ENCODE assay signal across 6 cellular contexts in the genomic region with DNA sequence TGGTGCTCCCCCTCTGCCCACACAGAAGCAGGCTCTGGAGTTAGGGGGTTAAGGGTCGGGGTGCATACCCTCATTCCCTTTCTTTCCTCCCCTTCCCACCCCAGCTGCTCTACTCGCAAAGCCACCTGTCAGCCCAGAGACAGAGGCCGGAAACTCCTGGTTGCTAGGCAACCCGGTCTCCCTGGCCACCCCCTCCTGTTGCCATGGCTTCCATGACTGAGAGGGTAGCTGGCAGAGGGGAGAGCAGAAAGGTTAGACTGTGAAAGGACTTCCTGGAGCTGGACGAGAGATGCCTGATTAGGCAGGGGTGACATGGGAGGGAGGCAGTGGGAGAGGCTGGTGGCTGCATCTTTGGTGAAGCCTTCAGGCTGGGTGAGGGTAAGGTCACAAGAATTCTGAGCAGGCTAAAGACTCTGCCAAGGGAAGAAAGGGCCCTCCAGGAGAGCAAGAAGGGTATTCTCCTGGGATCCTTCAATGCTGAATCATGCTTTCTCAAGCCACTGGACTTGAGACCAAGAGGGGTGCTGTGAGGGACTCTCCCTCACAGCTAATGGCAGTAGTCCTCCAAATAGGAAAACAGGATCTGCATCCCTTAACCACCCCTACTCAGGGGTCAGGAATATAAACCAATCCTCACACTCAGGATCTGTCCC. TPM values are rescaled to one million over a fixed set of nuclear protein-coding genes. Genes with fewer than 3 reads are reported as not detected.
DNase-seq lines count a peak whose midpoint lies in the region; ATAC-seq lines count a peak whose summit lies in the region.

No MANE protein-coding gene starts in this region.

- CTCF ChIA-PET in activated CD4-positive, alpha-beta T cell treated with anti-CD3 and anti-CD28 coated beads for 36 hours (lab: Charles Lee), result interaction anchor here (0.6 to 1.5 kb wide), 6 partner anchors 10 to 233 kb away, joined by 3 to 7 read pairs (median 4); no protein-coding TSS in a partner anchor

- peaks cover 29% of the 10 kb centered on the region for H3K27me3 Mint-ChIP-seq in activated CD4-positive, alpha-beta T cell treated with anti-CD3 and anti-CD28 coated beads for 36 hours

- intact Hi-C loops in activated CD4-positive, alpha-beta T cell treated with anti-CD3 and anti-CD28 coated beads for 36 hours (cut with DNase I, micrococcal nuclease), result no loop called here

- H3K9me3 Mint-ChIP-seq in activated CD4-positive, alpha-beta T cell treated with anti-CD3 and anti-CD28 coated beads for 36 hours (ENCODE audit: low read depth), result no peaks in the 10 kb centered on the region

- H3K4me3 Mint-ChIP-seq in activated CD4-positive, alpha-beta T cell treated with anti-CD3 and anti-CD28 coated beads for 36 hours, result no peak overlapping the region

- peak; percentile 32 for ATAC-seq in activated CD4-positive, alpha-beta T cell treated with anti-CD3 and anti-CD28 coated beads for 36 hours
- no peak for ATAC-seq in GM19467 (IDR thresholded peaks at IDR 0.05; ENCODE audit: unreplicated experiment)

- H3K36me3 Mint-ChIP-seq in activated CD4-positive, alpha-beta T cell treated with anti-CD3 and anti-CD28 coated beads for 36 hours (ENCODE audit: low read depth), result no peaks in the 10 kb centered on the region

- H3K4me1 Mint-ChIP-seq in activated CD4-positive, alpha-beta T cell treated with anti-CD3 and anti-CD28 coated beads for 36 hours, result peaks cover 31% of the 10 kb centered on the region

- H3K27ac Mint-ChIP-seq in activated CD4-positive, alpha-beta T cell treated with anti-CD3 and anti-CD28 coated beads for 36 hours, result no peak overlapping the region

- POLR2A ChIA-PET in activated CD4-positive, alpha-beta T cell treated with anti-CD3 and anti-CD28 coated beads for 36 hours (lab: Charles Lee), result interaction anchor here (0.8 kb wide), 1 partner anchor 19 kb away, joined by 3 read pairs; the partner anchor contains the start of gene CUEDC2

- DNase-seq in activated CD4-positive, alpha-beta T cell treated with anti-CD3 and anti-CD28 coated beads for 36 hours, result peak; percentile 72
- DNase-seq in activated CD4-positive, alpha-beta T cell treated with anti-CD3 and anti-CD28 coated beads for 1 hour, result no peak
- peak; percentile 34 for DNase-seq in OCI-M1 (lab: John Stamatoyannopoulos, UW)
- DNase-seq in occipital lobe (lab: John Stamatoyannopoulos, UW), result peak; percentile 41
- DNase-seq in middle frontal gyrus (ENCODE audit: extremely low spot score, low spot score), result no peak

RNA-seq across cellular contexts. Expression of gene PSD, which starts 5.4 kb away (rescaled TPM):
- 10 to 100 TPM in 1 of 2 experiments, 1 to 10 TPM in 1; 9.1 to 11.2 TPM for total RNA-seq in activated CD4-positive, alpha-beta T cell treated with anti-CD3 and anti-CD28 coated beads for 36 hours
- 101 TPM for total RNA-seq in occipital lobe

RNA-seq across cellular contexts. Expression of gene FBXL15, which starts 7.5 kb away (rescaled TPM):
- 10 to 100 TPM in 1 of 2 experiments, 1 to 10 TPM in 1; 5.4 to 11.9 TPM for total RNA-seq in activated CD4-positive, alpha-beta T cell treated with anti-CD3 and anti-CD28 coated beads for 36 hours
- 14.2 TPM for total RNA-seq in occipital lobe

RNA-seq across cellular contexts. Expression of gene NFKB2, which starts 17.7 kb away (rescaled TPM):
- 100 to 1,000 TPM; 228 to 238 TPM for total RNA-seq in activated CD4-positive, alpha-beta T cell treated with anti-CD3 and anti-CD28 coated beads for 36 hours
- total RNA-seq in occipital lobe, result 2.2 TPM

RNA-seq across cellular contexts. Expression of gene CUEDC2, which starts 19.2 kb away (rescaled TPM):
- total RNA-seq in activated CD4-positive, alpha-beta T cell treated with anti-CD3 and anti-CD28 coated beads for 36 hours, result 10 to 100 TPM; 60.8 to 72.7 TPM
- 37.3 TPM for total RNA-seq in occipital lobe

RNA-seq across cellular contexts. Expression of gene C10orf95, which starts 38.2 kb away (rescaled TPM):
- total RNA-seq in activated CD4-positive, alpha-beta T cell treated with anti-CD3 and anti-CD28 coated beads for 36 hours, result under 1 TPM; 0.27 to 0.32 TPM
- not detected for total RNA-seq in occipital lobe

Comparison
In these comparisons a context has a peak if more than half of its experiments do, and no peak if none do; other contexts are left out.
1. DNase-seq: peak in activated CD4-positive, alpha-beta T cell treated with anti-CD3 and anti-CD28 coated beads for 36 hours (single experiment), OCI-M1 (single experiment) and occipital lobe (single experiment); none in activated CD4-positive, alpha-beta T cell treated with anti-CD3 and anti-CD28 coated beads for 1 hour (single experiment) and middle frontal gyrus (single experiment).
2. RNA of gene NFKB2, which starts 17.7 kb away (total RNA-seq): 228 to 238 TPM in activated CD4-positive, alpha-beta T cell treated with anti-CD3 and anti-CD28 coated beads for 36 hours; 2.2 TPM in occipital lobe (single experiment); every median in the first group is over 10 times any median in the second.